Comparison of ENCODE assay signal across 1 cellular context in genomic region chr22:19442166-19442565, GRCh38.
TF ChIP-seq lines count a peak whose summit lies in the region.

No MANE protein-coding gene starts in this region.

TF ChIP-seq in GM12878, 131 proteins besides CTCF, POLR2A, EP300 and RAD21:
- TF ChIP-seq GABPA (IDR thresholded peaks at IDR 0.05; ENCODE audit: low read depth) (no peak), CBX5 (IDR thresholded peaks at IDR 0.05; ENCODE audit: low read depth) (no peak), FOXM1 (IDR thresholded peaks at IDR 0.05; ENCODE audit: low read depth, low read length) (no peak), JUNB (IDR thresholded peaks at IDR 0.05) (no peak), RELA (IDR thresholded peaks at IDR 0.05; ENCODE audit: borderline replicate concordance, partially characterized antibody) (no peak), RCOR1 (conservative IDR thresholded peaks at IDR 0.05; ENCODE audit: low read depth, low read length) (no peak), IRF3 (IDR thresholded peaks at IDR 0.05) (no peak), BRCA1 (IDR thresholded peaks at IDR 0.05; ENCODE audit: low read depth, low read length) (no peak), BCL11A (IDR thresholded peaks at IDR 0.05; ENCODE audit: low read depth, low read length) (no peak), YBX1 (IDR thresholded peaks at IDR 0.05) (no peak), MXI1 (IDR thresholded peaks at IDR 0.05; ENCODE audit: low read depth, low read length) (no peak), PAX5 (IDR thresholded peaks at IDR 0.05; ENCODE audit: borderline replicate concordance, low read depth, low read length) (no peak)
